31 cellular contexts compared by ENCODE assay signal in genomic region chr2:208329485-208329884, GRCh38.
"Had no signal": no experiment of that assay in that cellular context is flagged by ENCODE, and none has a peak within 500 bp of the region (broad histone marks: within the 10 kb centered on the region; RNA-seq: fewer than 3 reads in every experiment).

No MANE protein-coding gene starts in this region.

- H3K4me3 ChIP-seq: cardiac muscle cell, K562, SJSA1 had no signal

- H3K27me3 ChIP-seq: cardiac muscle cell, SJSA1 had no signal

- H3K4me3 Mint-ChIP-seq: activated B cell treated with CpG ODN at 0.5 μM for 24 hours; activated CD4-positive, alpha-beta memory T cell treated with anti-CD3 and anti-CD28 coated beads, Interleukin-2, amount 10 ng/mL, durations not matched to agents 7 days and 5 days; activated CD8-positive, alpha-beta memory T cell treated with anti-CD3 and anti-CD28 coated beads, Interleukin-2, amount 10 ng/mL, durations not matched to agents 7 days and 5 days; activated naive CD4-positive, alpha-beta T cell treated with anti-CD3 and anti-CD28 coated beads, Interleukin-2, amount 10 ng/mL, durations not matched to agents 7 days and 5 days; activated naive CD8-positive, alpha-beta T cell; activated naive CD8-positive, alpha-beta T cell treated with anti-CD3 and anti-CD28 coated beads, Interleukin-2, amount 50 U/mL, for 24 hours; brain; central memory CD8-positive, alpha-beta T cell had no signal

- ATAC-seq: activated CD8-positive, alpha-beta memory T cell treated with anti-CD3 and anti-CD28 coated beads, Interleukin-2, amount 10 ng/mL, durations not matched to agents 7 days and 5 days; activated naive CD8-positive, alpha-beta T cell treated with anti-CD3 and anti-CD28 coated beads, Interleukin-2, amount 50 U/mL, for 24 hours; K562; Panc1 had no signal

- H3K27me3 Mint-ChIP-seq: activated B cell treated with CpG ODN at 0.5 μM for 24 hours; activated CD4-positive, alpha-beta memory T cell treated with anti-CD3 and anti-CD28 coated beads, Interleukin-2, amount 10 ng/mL, durations not matched to agents 7 days and 5 days; activated CD8-positive, alpha-beta memory T cell treated with anti-CD3 and anti-CD28 coated beads, Interleukin-2, amount 10 ng/mL, durations not matched to agents 7 days and 5 days; activated naive CD4-positive, alpha-beta T cell treated with anti-CD3 and anti-CD28 coated beads, Interleukin-2, amount 10 ng/mL, durations not matched to agents 7 days and 5 days; activated naive CD8-positive, alpha-beta T cell; activated naive CD8-positive, alpha-beta T cell treated with anti-CD3 and anti-CD28 coated beads, Interleukin-2, amount 50 U/mL, for 24 hours; brain; central memory CD8-positive, alpha-beta T cell had no signal

- H3K9ac ChIP-seq: SK-N-SH had no signal

- H3K9me3 ChIP-seq: SJSA1, SK-N-SH had no signal

- H3K9me3 Mint-ChIP-seq: activated B cell treated with CpG ODN at 0.5 μM for 24 hours; activated CD4-positive, alpha-beta memory T cell treated with anti-CD3 and anti-CD28 coated beads, Interleukin-2, amount 10 ng/mL, durations not matched to agents 7 days and 5 days; activated naive CD4-positive, alpha-beta T cell treated with anti-CD3 and anti-CD28 coated beads, Interleukin-2, amount 10 ng/mL, durations not matched to agents 7 days and 5 days; activated naive CD8-positive, alpha-beta T cell treated with anti-CD3 and anti-CD28 coated beads, Interleukin-2, amount 50 U/mL, for 24 hours; brain; central memory CD8-positive, alpha-beta T cell had no signal

- H3K4me2 ChIP-seq: SK-N-SH had no signal

- H3K27ac Mint-ChIP-seq: activated B cell treated with CpG ODN at 0.5 μM for 24 hours; activated CD4-positive, alpha-beta memory T cell treated with anti-CD3 and anti-CD28 coated beads, Interleukin-2, amount 10 ng/mL, durations not matched to agents 7 days and 5 days; activated CD8-positive, alpha-beta memory T cell treated with anti-CD3 and anti-CD28 coated beads, Interleukin-2, amount 10 ng/mL, durations not matched to agents 7 days and 5 days; activated naive CD4-positive, alpha-beta T cell treated with anti-CD3 and anti-CD28 coated beads, Interleukin-2, amount 10 ng/mL, durations not matched to agents 7 days and 5 days; activated naive CD8-positive, alpha-beta T cell; activated naive CD8-positive, alpha-beta T cell treated with anti-CD3 and anti-CD28 coated beads, Interleukin-2, amount 50 U/mL, for 24 hours; brain had no signal

- H3K4me1 ChIP-seq: SJSA1 had no signal

- H3K4me1 Mint-ChIP-seq: activated CD4-positive, alpha-beta memory T cell treated with anti-CD3 and anti-CD28 coated beads, Interleukin-2, amount 10 ng/mL, durations not matched to agents 7 days and 5 days; activated CD8-positive, alpha-beta memory T cell treated with anti-CD3 and anti-CD28 coated beads, Interleukin-2, amount 10 ng/mL, durations not matched to agents 7 days and 5 days; activated naive CD4-positive, alpha-beta T cell treated with anti-CD3 and anti-CD28 coated beads, Interleukin-2, amount 10 ng/mL, durations not matched to agents 7 days and 5 days; activated naive CD8-positive, alpha-beta T cell treated with anti-CD3 and anti-CD28 coated beads, Interleukin-2, amount 50 U/mL, for 24 hours; central memory CD8-positive, alpha-beta T cell had no signal

- H3K27ac ChIP-seq: SJSA1, VCaP had no signal

- DNase-seq: activated B cell treated with CpG ODN at 0.5 μM for 24 hours; activated CD4-positive, alpha-beta memory T cell treated with anti-CD3 and anti-CD28 coated beads, Interleukin-2, amount 10 ng/mL, durations not matched to agents 7 days and 5 days; activated CD4-positive, alpha-beta T cell treated with anti-CD3 and anti-CD28 coated beads for 4 hours; activated CD4-positive, alpha-beta T cell treated with anti-CD3 and anti-CD28 coated beads, Interleukin-2, amount 50 U/mL, for 1 hour; activated CD4-positive, CD25-positive, alpha-beta regulatory T cell treated with anti-CD3 and anti-CD28 coated beads, Interleukin-2, amount 50 U/mL, for 72 hours; activated CD8-positive, alpha-beta memory T cell treated with anti-CD3 and anti-CD28 coated beads for 24 hours; activated CD8-positive, alpha-beta memory T cell treated with anti-CD3 and anti-CD28 coated beads, Interleukin-2, amount 10 ng/mL, durations not matched to agents 7 days and 5 days; activated CD8-positive, alpha-beta memory T cell treated with anti-CD3 and anti-CD28 coated beads, Interleukin-2, amount 50 U/mL, for 48 hours; activated effector memory CD4-positive, alpha-beta T cell treated with Interleukin-2 at 50 U/mL for 16 hours; activated naive CD4-positive, alpha-beta T cell treated with anti-CD3 and anti-CD28 coated beads, Interleukin-2, amount 10 ng/mL, durations not matched to agents 7 days and 5 days; activated naive CD8-positive, alpha-beta T cell treated with anti-CD3 and anti-CD28 coated beads, Interleukin-2, amount 50 U/mL, for 24 hours; activated T-cell treated with anti-CD3 and anti-CD28 coated beads, Interleukin-2, amount 50 U/mL, for 48 hours; anterior cingulate cortex; NCI-H1436 treated with DMSO at 0.1 percent for 48 hours; NCI-H1694 treated with DMSO at 0.1 percent for 48 hours; NCI-H2029; NCI-H2171 treated with DMSO at 0.1 percent for 48 hours; NCI-H2227 treated with DMSO at 0.1 percent for 48 hours; NCI-H524 treated with DMSO at 0.1 percent for 48 hours; SHP77 treated with DMSO at 0.1 percent for 48 hours; SK-N-SH; T-helper 2 cell; T-helper 9 cell had no signal
